ENCODE assay signal across 14 cellular contexts in genomic region chr5:15106530-15107283, GRCh38.
DNase-seq lines count a peak whose midpoint lies in the region; ATAC-seq, FAIRE-seq and TF ChIP-seq lines count a peak whose summit lies in the region.
"Had no signal": no experiment of that assay in that cellular context is flagged by ENCODE, and none has a peak within 500 bp of the region (broad histone marks: within the 10 kb centered on the region; RNA-seq: fewer than 3 reads in every experiment).

No MANE protein-coding gene starts in this region.

- no peak overlapping the region for H2BK120ac ChIP-seq in H1 (replicated peaks; ENCODE audit: low read depth, low read length)

- no peak for TF ChIP-seq RAD21 in H1 (IDR thresholded peaks at IDR 0.05 in 1 of 2, conservative IDR thresholded peaks at IDR 0.05 in 1 of 2; ENCODE audit: low read depth in 2 of 2, low read length in 2 of 2)

- DNase-seq in NCI-H1417 (lab: John Stamatoyannopoulos, UW) (peak in 2 of 3 experiments; percentile 11 to 28), NCI-H1417 treated with DMSO at 0.1 percent for 48 hours (lab: John Stamatoyannopoulos, UW) (no peak), COLO668 (lab: John Stamatoyannopoulos, UW; ENCODE audit: unreplicated experiment) (peak; percentile 19), H1 (ENCODE audit: low read depth in 1 of 2, low spot score in 2 of 2) (no peak), lower lobe of right lung (no peak), coronary artery (ENCODE audit: low spot score) (no peak)
- DNase-seq: GF-D8, NCI-H1092 treated with DMSO at 0.1 percent for 48 hours had no signal

- no peak overlapping the region for H2BK12ac ChIP-seq in H1 (ENCODE audit: low read depth, low read length)

- H3K79me2 ChIP-seq in H1 (ENCODE audit: control insufficient read depth in 1 of 2, insufficient read depth in 2 of 2, low read length in 2 of 2) = no peaks in the 10 kb centered on the region

- TF ChIP-seq POLR2A in H1 (IDR thresholded peaks at IDR 0.05; ENCODE audit: control extremely low read depth in 1 of 2, low read depth in 2 of 2, low read length in 2 of 2) = no peak

- H2BK15ac ChIP-seq in H1 (ENCODE audit: low read length) = no peak overlapping the region

- intact Hi-C loops in lower lobe of right lung (cut with DNase I) = no loop called here

- POLR2A ChIA-PET in H1 (lab: Charles Lee; ENCODE audit: partially characterized antibody) = no interaction called here

- no peak overlapping the region for H3K4ac ChIP-seq in H1 (replicated peaks; ENCODE audit: insufficient read length, low read depth, low read length)

- H4K5ac ChIP-seq in H1 (ENCODE audit: insufficient read length, low read depth, low read length) = no peak overlapping the region

- H3K9me3 Mint-ChIP-seq in nephron = no peaks in the 10 kb centered on the region

- H3K14ac ChIP-seq in H1 (ENCODE audit: insufficient read length) = no peak overlapping the region

- no peak overlapping the region for H2AK5ac ChIP-seq in H1 (ENCODE audit: low read depth, low read length)

- H3K27me3 Mint-ChIP-seq in nephron (ENCODE audit: low read depth) = peaks cover 5% of the 10 kb centered on the region
- H3K27me3 Mint-ChIP-seq: CD8-positive, alpha-beta memory T cell had no signal

- H3K79me1 ChIP-seq in H1 (ENCODE audit: low read depth, low read length) = no peaks in the 10 kb centered on the region

- H3K36me3 ChIP-seq in H1 (ENCODE audit: control insufficient read depth in 2 of 4, insufficient read depth in 4 of 4, low read length in 3 of 4) = no peaks in the 10 kb centered on the region
- no peaks in the 10 kb centered on the region for H3K36me3 ChIP-seq in lower lobe of right lung
- H3K36me3 ChIP-seq: SJCRH30 had no signal

- H3K27ac Mint-ChIP-seq in nephron = peak overlapping the region; percentile 5 to 90 (median 69)
- H3K27ac Mint-ChIP-seq: CD8-positive, alpha-beta memory T cell had no signal

- H3K4me3 ChIP-seq in H1 (ENCODE audit: extremely low read depth in 1 of 4, insufficient read depth in 2 of 4, low read depth in 3 of 4, low read length in 4 of 4) (no peak overlapping the region), lower lobe of right lung (no peak overlapping the region), coronary artery (no peak overlapping the region)
- H3K4me3 ChIP-seq: SJCRH30 had no signal

- no peak overlapping the region for H3K9ac ChIP-seq in H1 (replicated peaks in 1 of 4; ENCODE audit: extremely low read depth in 1 of 4, low read depth in 3 of 4, low read length in 3 of 4)
- H3K9ac ChIP-seq: KMS-11 had no signal

- FAIRE-seq in H1 (lab: Jason Lieb, UNC) = no peak

- H2AFZ ChIP-seq in H1 (ENCODE audit: low read length) = no peak overlapping the region

- H4K20me1 ChIP-seq in H1 (replicated peaks in 1 of 2; ENCODE audit: control insufficient read depth in 1 of 2, insufficient read depth in 2 of 2, low read length in 2 of 2) = no peaks in the 10 kb centered on the region

- no peaks in the 10 kb centered on the region for H3K4me1 ChIP-seq in H1 (replicated peaks in 1 of 4; ENCODE audit: control insufficient read depth in 3 of 4, insufficient read depth in 4 of 4, low read length in 3 of 4)
- H3K4me1 ChIP-seq in lower lobe of right lung = no peaks in the 10 kb centered on the region
- H3K4me1 ChIP-seq: SJCRH30 had no signal

- H3K4me2 ChIP-seq in H1 (ENCODE audit: insufficient read depth in 1 of 2, low read depth in 2 of 2, low read length in 2 of 2) = no peak overlapping the region
- H3K4me2 ChIP-seq: KMS-11 had no signal

- no peaks in the 10 kb centered on the region for H3K9me3 ChIP-seq in H1 (ENCODE audit: insufficient read depth in 2 of 2, low read depth in 1 of 2, low read length in 1 of 2)
- H3K9me3 ChIP-seq in lower lobe of right lung = peaks cover under 1% of the 10 kb centered on the region
- H3K9me3 ChIP-seq: SJCRH30 had no signal

- no peak overlapping the region for H2BK5ac ChIP-seq in H1 (ENCODE audit: low read depth, low read length)

- H4K91ac ChIP-seq in H1 (replicated peaks; ENCODE audit: insufficient read length, low read length) = no peak overlapping the region

- H3K27ac ChIP-seq in H1 (ENCODE audit: low read depth, low read length) = no peak overlapping the region
- H3K27ac ChIP-seq in lower lobe of right lung = no peak overlapping the region
- no peak overlapping the region for H3K27ac ChIP-seq in coronary artery
- H3K27ac ChIP-seq: C4-2B, KMS-11, SJCRH30 had no signal

- H3K36me3 Mint-ChIP-seq in nephron (ENCODE audit: low read depth) = no peaks in the 10 kb centered on the region
- H3K36me3 Mint-ChIP-seq: CD8-positive, alpha-beta memory T cell had no signal

- CTCF ChIA-PET in H1 (lab: Charles Lee; ENCODE audit: partially characterized antibody) = interaction anchor here (0.6 to 3.1 kb wide), 34 partner anchors 9 to 888 kb away, joined by 3 to 20 read pairs (median 4); no protein-coding TSS in a partner anchor

- no peaks in the 10 kb centered on the region for H3K27me3 ChIP-seq in H1 (replicated peaks in 1 of 4; ENCODE audit: control insufficient read depth in 3 of 4, extremely low read depth in 1 of 4, insufficient read depth in 3 of 4, low read length in 3 of 4)
- no peaks in the 10 kb centered on the region for H3K27me3 ChIP-seq in lower lobe of right lung (ENCODE audit: low read depth)
- H3K27me3 ChIP-seq: SJCRH30 had no signal

- TF ChIP-seq CTCF in H1 (IDR thresholded peaks at IDR 0.05; ENCODE audit: control extremely low read depth in 1 of 3, insufficient read depth in 1 of 3, low read depth in 1 of 3, low read length in 3 of 3) (no peak), nephron (IDR thresholded peaks at IDR 0.05; ENCODE audit: unreplicated experiment in 3 of 3) (no peak), lower lobe of right lung (IDR thresholded peaks at IDR 0.05) (no peak), coronary artery (IDR thresholded peaks at IDR 0.05) (no peak)

- no peak overlapping the region for H4K8ac ChIP-seq in H1 (ENCODE audit: extremely low read depth, insufficient read depth, low read length)

- TF ChIP-seq EP300 in H1 (IDR thresholded peaks at IDR 0.05; ENCODE audit: borderline replicate concordance in 1 of 2, low read depth in 2 of 2, low read length in 2 of 2) = no peak

- no peak overlapping the region for H3K18ac ChIP-seq in H1 (ENCODE audit: extremely low read depth, low read length)

- ATAC-seq in HG03342 (IDR thresholded peaks at IDR 0.05; ENCODE audit: unreplicated experiment) (no peak), lower lobe of right lung (no peak)

- no peak overlapping the region for H3K23ac ChIP-seq in H1 (ENCODE audit: insufficient read length)

- H3K56ac ChIP-seq in H1 (replicated peaks; ENCODE audit: insufficient read length, low read depth, low read length) = no peak overlapping the region

- no peak overlapping the region for H3K4me3 Mint-ChIP-seq in nephron
- H3K4me3 Mint-ChIP-seq: CD8-positive, alpha-beta memory T cell had no signal

- no peak overlapping the region for H2BK20ac ChIP-seq in H1 (ENCODE audit: low read length)

- H3K23me2 ChIP-seq in H1 (ENCODE audit: low read depth, low read length) = no peaks in the 10 kb centered on the region

- 91% methylated on average over 2 of the region's 2 CpGs; no CpG with 5 or more reads in 1 of the 2 experiments for WGBS in H1 (ENCODE audit: extremely low coverage in 1 of 2, insufficient coverage in 1 of 2, insufficient read length in 1 of 2, insufficient replicate concordance in 2 of 2, low coverage in 1 of 2, low lambda C conversion rate in 2 of 2, missing lambda C conversion rate in 1 of 2), 2 experiments

- H3K4me1 Mint-ChIP-seq in nephron = peaks cover 22% of the 10 kb centered on the region

TF ChIP-seq in H1, 55 proteins besides CTCF, POLR2A, EP300 and RAD21:
- TF ChIP-seq MAFK (IDR thresholded peaks at IDR 0.05; ENCODE audit: low read depth, low read length) (peak; percentile 65; the same call in 1 of the 2 replicates), JUND (IDR thresholded peaks at IDR 0.05; ENCODE audit: low read length) (no peak)

Comparison
In these comparisons a context has a peak if more than half of its experiments do, and no peak if none do; other contexts are left out.
1. DNase-seq: peak in NCI-H1417 (2 of 3) and COLO668 (single experiment); none in NCI-H1417 treated with DMSO at 0.1 percent for 48 hours (single experiment), H1 (0 of 2), lower lobe of right lung (single experiment) and coronary artery (single experiment).